In the genomic region with DNA sequence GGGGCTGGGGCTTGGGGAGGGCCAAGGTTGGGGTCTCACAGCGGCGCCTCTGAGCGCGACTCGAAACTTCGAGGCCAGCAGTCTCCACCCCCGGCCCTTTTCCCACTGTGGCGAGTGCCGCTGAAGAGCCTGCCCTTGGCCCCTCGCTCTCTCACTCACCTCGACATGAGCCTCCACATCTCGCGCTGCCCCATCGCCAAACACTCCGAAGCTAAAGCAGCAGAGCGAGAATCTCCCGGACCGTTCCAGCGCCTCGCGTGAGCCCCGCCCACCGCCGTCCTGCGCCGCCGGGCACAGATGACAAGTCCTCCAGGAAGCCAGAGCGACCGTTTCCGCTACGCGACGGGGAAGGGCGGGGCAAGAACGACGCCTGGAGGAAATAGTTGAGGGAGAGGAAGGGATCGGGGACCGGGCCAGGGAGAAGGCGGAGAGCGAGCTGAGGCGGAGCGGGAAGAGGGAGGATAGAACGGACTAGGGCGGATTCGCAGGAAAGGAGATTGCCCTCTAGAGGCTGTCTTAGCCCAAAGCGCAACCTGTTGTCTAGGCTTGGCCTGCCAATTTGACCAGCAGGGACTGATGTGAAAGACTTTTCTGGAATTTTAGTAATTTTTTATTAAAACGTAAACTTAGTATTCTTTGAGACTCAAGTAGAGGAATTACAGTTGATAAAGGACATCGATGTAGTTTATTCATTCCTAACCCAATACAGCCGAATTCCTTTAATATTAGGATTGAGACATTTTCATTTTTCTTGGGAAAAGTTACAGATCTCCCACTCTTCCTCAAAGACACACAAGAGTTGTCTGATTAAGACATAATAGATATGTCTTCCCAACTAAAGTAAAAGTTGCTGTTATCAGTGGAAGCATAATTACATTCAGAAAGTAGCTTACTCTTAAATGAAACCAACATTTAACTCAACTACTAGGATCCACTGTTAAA, we compare ENCODE assay signal across 8 cellular contexts. TPM values are rescaled to one million over a fixed set of nuclear protein-coding genes. Genes with fewer than 3 reads are reported as not detected.
DNase-seq lines count a peak whose midpoint lies in the region; ATAC-seq and TF ChIP-seq lines count a peak whose summit lies in the region.

A gene with protein sequence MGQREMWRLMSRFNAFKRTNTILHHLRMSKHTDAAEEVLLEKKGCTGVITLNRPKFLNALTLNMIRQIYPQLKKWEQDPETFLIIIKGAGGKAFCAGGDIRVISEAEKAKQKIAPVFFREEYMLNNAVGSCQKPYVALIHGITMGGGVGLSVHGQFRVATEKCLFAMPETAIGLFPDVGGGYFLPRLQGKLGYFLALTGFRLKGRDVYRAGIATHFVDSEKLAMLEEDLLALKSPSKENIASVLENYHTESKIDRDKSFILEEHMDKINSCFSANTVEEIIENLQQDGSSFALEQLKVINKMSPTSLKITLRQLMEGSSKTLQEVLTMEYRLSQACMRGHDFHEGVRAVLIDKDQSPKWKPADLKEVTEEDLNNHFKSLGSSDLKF (minus strand): TSS at position 270 of the 942 bp plus-strand sequence. CDS start 76 bp downstream, at position 194.

- peak in 1 of 2 donors; percentile 80 for TF ChIP-seq POLR2A in vagina (IDR thresholded peaks at IDR 0.05)

- peak within 1 kb of the TSS; percentile 81 to 89 for H3K27ac ChIP-seq in right atrium auricular region
- peak within 1 kb of the TSS; percentile 98 for H3K27ac ChIP-seq in vagina

- H3K9me3 ChIP-seq in right atrium auricular region (no peaks in the 10 kb centered on the region), vagina (no peaks in the 10 kb centered on the region)

- TF ChIP-seq CTCF in GM13976 (IDR thresholded peaks at IDR 0.05; ENCODE audit: borderline replicate concordance, control extremely low read depth, extremely low read depth, insufficient read depth, missing control alignments) (peak; percentile 63), right atrium auricular region (IDR thresholded peaks at IDR 0.05) (peak; percentile 12 to 74), vagina (IDR thresholded peaks at IDR 0.05) (peak; percentile 10 to 70 (median 47))

- no peaks in the 10 kb centered on the region for H3K27me3 ChIP-seq in right atrium auricular region
- no peaks in the 10 kb centered on the region for H3K27me3 ChIP-seq in vagina

- H3K4me1 ChIP-seq in right atrium auricular region, result peaks cover 0 to 16% of the 10 kb centered on the region in 2 donors
- H3K4me1 ChIP-seq in vagina, result peaks cover 46% of the 10 kb centered on the region

- H3K36me3 ChIP-seq in right atrium auricular region, result no peaks in the 10 kb centered on the region
- no peaks in the 10 kb centered on the region for H3K36me3 ChIP-seq in vagina

- DNase-seq in GM13976 (ENCODE audit: low spot score), result peak; percentile 87
- DNase-seq in NCI-H146 treated with DMSO at 0.1 percent for 48 hours (lab: John Stamatoyannopoulos, UW; ENCODE audit: unreplicated experiment), result peak; percentile 94
- DNase-seq in T-helper 2 cell, result peak; percentile 71 to 91 (median 78)
- DNase-seq in anterior cingulate cortex (lab: John Stamatoyannopoulos, UW), result peak; percentile 84 to 99 (median 97)
- DNase-seq in right atrium auricular region (ENCODE audit: low spot score), result peak; percentile 98
- peak; percentile 90 for DNase-seq in pulmonary artery endothelial cell (ENCODE audit: low read depth, low spot score)
- DNase-seq in vagina (ENCODE audit: extremely low spot score in 2 of 2), result peak in 1 of 2 donors; percentile 99

- H3K4me3 ChIP-seq in right atrium auricular region (peak within 1 kb of the TSS; percentile 65 to 74), vagina (peak within 1 kb of the TSS; percentile 83 to 84)

- peak; percentile 87 for ATAC-seq in HG02870 (IDR thresholded peaks at IDR 0.05; ENCODE audit: unreplicated experiment)

- in situ Hi-C loops in GM13976 (cut with MboI; ENCODE audit: low sequenced_read_pairs, unreplicated experiment), result no loop called here

- intact Hi-C loops in vagina (cut with DNase I), result no loop called here

RNA-seq across cellular contexts. Expression of the gene that starts here (rescaled TPM):
- total RNA-seq in right atrium auricular region, result 10 to 100 TPM; 11.9 to 17.6 TPM
- total RNA-seq in pulmonary artery endothelial cell, result 14.6 and 20.8 TPM in 2 replicates
- total RNA-seq in vagina, result 25.0 TPM
